ENCODE assay signal across 26 cellular contexts in the genomic region with DNA sequence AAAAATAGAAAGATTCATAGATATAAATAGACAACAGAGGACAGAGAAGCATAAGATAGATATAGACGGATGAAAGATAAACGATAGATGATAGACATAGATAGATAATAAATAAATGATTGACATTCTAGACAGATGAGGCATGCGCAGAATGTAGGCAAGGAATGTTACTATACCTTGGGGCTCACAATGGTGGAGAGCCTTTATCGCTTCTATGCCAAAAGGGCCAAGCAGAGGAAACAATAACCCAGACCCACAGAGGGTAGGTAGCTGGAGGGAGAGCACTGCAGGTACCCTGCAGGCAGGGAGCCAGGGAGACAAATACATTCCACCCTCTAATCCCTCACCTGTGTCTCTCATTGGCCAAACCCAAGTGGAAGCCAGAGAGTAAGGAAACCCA.
"Had no signal": no experiment of that assay in that cellular context is flagged by ENCODE, and none has a peak within 500 bp of the region (broad histone marks: within the 10 kb centered on the region; RNA-seq: fewer than 3 reads in every experiment).

No MANE protein-coding gene starts in this region.

- H3K4me1 ChIP-seq: stomach, suprapubic skin, testis, thyroid gland, tibial artery, tibial nerve, transverse colon, upper lobe of left lung, upper lobe of right lung, uterus, vagina had no signal

- H3K27ac ChIP-seq: stomach, suprapubic skin, testis, thoracic aorta, thyroid gland, tibial artery, tibial nerve, transverse colon, upper lobe of left lung, upper lobe of right lung, uterus, vagina had no signal

- H3K27me3 ChIP-seq: suprapubic skin, testis, thyroid gland, tibial artery, tibial nerve, transverse colon, upper lobe of left lung, upper lobe of right lung, uterus, vagina had no signal

- H3K9me3 ChIP-seq: suprapubic skin, testis, thoracic aorta, thyroid gland, transverse colon, uterus, vagina had no signal

- H3K36me3 ChIP-seq: transverse colon, upper lobe of right lung, uterus had no signal

- DNase-seq: stimulated activated CD4-positive, alpha-beta T cell treated with anti-CD3 and anti-CD28 coated beads, Interleukin-2, amount 100 ng/mL, for 48 hours; stimulated activated CD4-positive, alpha-beta T cell treated with anti-CD3 and anti-CD28 coated beads, Interleukin-4, amount 100 ng/mL, for 1 hour; stimulated activated CD4-positive, alpha-beta T cell treated with anti-CD3 and anti-CD28 coated beads, Interleukin-4, amount 100 ng/mL, for 24 hours; stimulated activated CD4-positive, alpha-beta T cell treated with anti-CD3 and anti-CD28 coated beads, Interleukin-4, amount 100 ng/mL, for 4 hours; stimulated activated CD8-positive, alpha-beta memory T cell treated with anti-CD3 and anti-CD28 coated beads, Interleukin-4, amount 100 ng/mL, for 48 hours; stimulated activated naive B cell treated with anti-CD40 and anti-IgM and Interleukin-4, amounts not matched to agents 10 μg/mL and 1 μg/mL and 100 μg/mL, for 72 hours; stimulated activated naive CD4-positive, alpha-beta T cell; stimulated activated naive CD4-positive, alpha-beta T cell treated with Interleukin-2 at 50 U/mL for 16 hours; stimulated activated naive CD8-positive, alpha-beta T cell treated with anti-CD3 and anti-CD28 coated beads, Interleukin-15, amount 100 ng/mL, for 72 hours; stimulated activated naive CD8-positive, alpha-beta T cell treated with anti-CD3 and anti-CD28 coated beads, Interleukin-15, Interleukin-2, amounts not matched to agents 100 U/mL and 50 U/mL, for 24 hours; stomach; substantia nigra; testis; thyroid gland; tibial artery; transverse colon; upper lobe of left lung; upper lobe of right lung; uterus had no signal

- FAIRE-seq: urothelium cell line had no signal

- ATAC-seq: stimulated activated effector memory CD8-positive, alpha-beta T cell treated with anti-CD3 and anti-CD28 coated beads, Interleukin-12 subunit alpha, Interleukin-12 subunit beta, amount 100 ng/mL, for 72 hours; stimulated activated memory B cell treated with anti-CD40 and anti-IgM and Interleukin-4, amounts not matched to agents 10 μg/mL and 1 μg/mL and 100 μg/mL, for 72 hours; stimulated activated naive B cell treated with anti-CD40 and anti-IgM and Interleukin-4, amounts not matched to agents 10 μg/mL and 1 μg/mL and 100 μg/mL, for 72 hours; stimulated activated naive CD8-positive, alpha-beta T cell treated with anti-CD3 and anti-CD28 coated beads, Interleukin-15, amount 100 ng/mL, for 72 hours; stimulated activated naive CD8-positive, alpha-beta T cell treated with anti-CD3 and anti-CD28 coated beads, Interleukin-15, Interleukin-2, amounts not matched to agents 100 U/mL and 50 U/mL, for 24 hours; upper lobe of right lung had no signal

- H3K4me3 ChIP-seq: stomach, suprapubic skin, testis, thoracic aorta, thyroid gland, tibial artery, tibial nerve, transverse colon, upper lobe of left lung, upper lobe of right lung, uterus, vagina had no signal
